9 cellular contexts compared by ENCODE assay signal in the genomic region with DNA sequence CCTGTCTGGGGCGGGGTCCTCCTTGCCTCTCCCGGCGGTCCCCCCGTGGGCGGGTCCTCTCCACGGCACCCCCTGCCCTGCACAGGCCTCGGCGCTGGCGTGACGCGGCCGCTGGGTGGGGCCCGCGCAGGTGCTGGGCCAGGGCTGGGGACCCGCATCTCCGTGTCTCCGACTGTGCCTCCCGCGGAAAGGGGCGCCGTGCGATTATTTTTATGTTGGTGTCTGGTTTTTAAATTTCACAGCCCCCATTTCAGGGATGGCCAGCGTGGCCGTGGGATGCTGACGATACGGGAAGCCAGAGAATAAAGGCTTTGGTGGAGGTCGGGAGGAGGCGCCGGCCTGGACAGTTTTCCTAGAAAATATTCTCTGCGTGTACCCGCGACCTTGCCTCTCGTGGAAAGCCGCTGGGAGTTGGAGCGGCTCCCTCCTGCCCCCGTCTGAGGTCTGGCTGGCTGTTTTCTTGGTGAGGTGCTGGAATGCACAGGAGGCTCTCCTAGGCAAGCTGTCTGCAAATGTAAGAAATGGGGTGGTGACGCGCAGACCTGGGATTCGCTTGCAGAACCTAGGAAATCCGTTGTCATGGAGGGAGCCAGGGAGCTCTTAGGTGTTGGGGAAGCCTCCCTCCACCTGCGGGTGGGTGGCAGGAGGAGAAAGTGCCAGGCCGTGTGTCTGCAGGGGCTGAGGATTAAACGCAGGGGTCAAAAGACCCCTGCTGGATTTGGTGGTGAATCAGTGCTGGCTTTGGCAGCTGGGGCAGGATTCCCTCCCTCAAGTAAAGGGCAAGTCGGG. TPM values are rescaled to one million over a fixed set of nuclear protein-coding genes. Genes with fewer than 3 reads are reported as not detected.
A peak's percentile ranks its signal among the peaks of the same experiment; 100 is the strongest.
DNase-seq lines count a peak whose midpoint lies in the region; ATAC-seq and TF ChIP-seq lines count a peak whose summit lies in the region.
"Had no signal": no experiment of that assay in that cellular context is flagged by ENCODE, and none has a peak within 500 bp of the region (broad histone marks: within the 10 kb centered on the region; RNA-seq: fewer than 3 reads in every experiment).

No MANE protein-coding gene starts in this region.

- peak; percentile 36 for DNase-seq in activated T-cell treated with anti-CD3 and anti-CD28 coated beads, Interleukin-2, amount 50 U/mL, for 24 hours
- no peak for DNase-seq in activated T-cell treated with anti-CD3 and anti-CD28 coated beads, Interleukin-2, amount 50 U/mL, for 1 hour
- DNase-seq in effector memory CD8-positive, alpha-beta T cell = no peak
- DNase-seq in tibial artery (no peak), SK-N-DZ (ENCODE audit: low spot score) (no peak)
- DNase-seq in activated CD4-positive, alpha-beta T cell treated with anti-CD3 and anti-CD28 coated beads, Interleukin-2, amount 50 U/mL, for 1 hour = no peak

- WGBS in mesodermal cell (ENCODE audit: insufficient coverage in 2 of 2), 2 experiments = 3 to 4% methylated on average over 38 to 41 of the region's 44 CpGs

- no peaks in the 10 kb centered on the region for H3K36me3 ChIP-seq in mesodermal cell (ENCODE audit: control insufficient read depth, insufficient read depth, low read length)
- no peaks in the 10 kb centered on the region for H3K36me3 ChIP-seq in tibial artery

- no peak for ATAC-seq in effector memory CD8-positive, alpha-beta T cell (replicated peaks)
- no peak for ATAC-seq in HG02678 (IDR thresholded peaks at IDR 0.05; ENCODE audit: unreplicated experiment)
- ATAC-seq: HCT116 had no signal

- H3K4me3 Mint-ChIP-seq in activated T-cell treated with anti-CD3 and anti-CD28 coated beads, Interleukin-2, amount 50 U/mL, for 24 hours = peak overlapping the region; percentile 59
- peak overlapping the region; percentile 31 to 74 for H3K4me3 Mint-ChIP-seq in effector memory CD8-positive, alpha-beta T cell

- H3K4me1 ChIP-seq in mesodermal cell (ENCODE audit: control insufficient read depth, insufficient read depth, low read length, poor library complexity, severe bottlenecking) (peaks cover 6% of the 10 kb centered on the region), tibial artery (peaks cover 0 to 18% (median 14%) of the 10 kb centered on the region in 4 donors)

- H3K4me1 Mint-ChIP-seq in activated T-cell treated with anti-CD3 and anti-CD28 coated beads, Interleukin-2, amount 50 U/mL, for 24 hours (ENCODE audit: low read depth) = peaks cover 5% of the 10 kb centered on the region
- H3K4me1 Mint-ChIP-seq in effector memory CD8-positive, alpha-beta T cell (ENCODE audit: low read depth in 2 of 2) = peaks cover 5 to 7% of the 10 kb centered on the region in 2 donors

- no peak overlapping the region for H3K27ac ChIP-seq in mesodermal cell (ENCODE audit: low read depth, low read length, severe bottlenecking)
- no peak overlapping the region for H3K27ac ChIP-seq in tibial artery

- H3K27ac Mint-ChIP-seq in activated T-cell treated with anti-CD3 and anti-CD28 coated beads, Interleukin-2, amount 50 U/mL, for 24 hours = no peak overlapping the region
- no peak overlapping the region for H3K27ac Mint-ChIP-seq in effector memory CD8-positive, alpha-beta T cell

- peaks cover 76% of the 10 kb centered on the region for H3K27me3 Mint-ChIP-seq in activated T-cell treated with anti-CD3 and anti-CD28 coated beads, Interleukin-2, amount 50 U/mL, for 24 hours
- H3K27me3 Mint-ChIP-seq in effector memory CD8-positive, alpha-beta T cell = peaks cover 44 to 87% of the 10 kb centered on the region in 2 donors

- H3K9me3 Mint-ChIP-seq in activated T-cell treated with anti-CD3 and anti-CD28 coated beads, Interleukin-2, amount 50 U/mL, for 24 hours = no peaks in the 10 kb centered on the region
- H3K9me3 Mint-ChIP-seq in effector memory CD8-positive, alpha-beta T cell = no peaks in the 10 kb centered on the region

- TF ChIP-seq CTCF in tibial artery (IDR thresholded peaks at IDR 0.05) = no peak

- peak overlapping the region; percentile 18 for H3K4me3 ChIP-seq in mesodermal cell (ENCODE audit: extremely low read depth, insufficient read depth, low read length, poor library complexity, severe bottlenecking)
- peak overlapping the region; percentile 22 to 50 for H3K4me3 ChIP-seq in tibial artery

- H3K27me3 ChIP-seq in tibial artery = peaks cover 0 to 62% of the 10 kb centered on the region in 2 donors

- intact Hi-C loops in tibial artery (cut with DNase I; ENCODE audit: low total_unique reads) = no loop called here

- H3K9me3 ChIP-seq in mesodermal cell (ENCODE audit: control insufficient read depth, low read length) (no peaks in the 10 kb centered on the region), tibial artery (no peaks in the 10 kb centered on the region)

- H3K36me3 Mint-ChIP-seq in activated T-cell treated with anti-CD3 and anti-CD28 coated beads, Interleukin-2, amount 50 U/mL, for 24 hours (ENCODE audit: low read depth) = no peaks in the 10 kb centered on the region
- H3K36me3 Mint-ChIP-seq in effector memory CD8-positive, alpha-beta T cell (ENCODE audit: insufficient read depth) = peaks cover 6% of the 10 kb centered on the region

RNA-seq across cellular contexts. Expression of a gene that starts 28.7 kb away (rescaled TPM):
- 0.11 TPM for polyA plus RNA-seq in mesodermal cell (2013, experiment 1 of 2)
- 0.15 TPM for polyA plus RNA-seq in mesodermal cell (2013, experiment 2 of 2)
- 0.45 and 0.66 TPM in 2 replicates for polyA plus RNA-seq in SK-N-DZ (2014; cell fraction: cytosol; rRNA removed)
- 1.7 and 3.9 TPM in 2 replicates for polyA plus RNA-seq in SK-N-DZ (2014; cell fraction: nucleus; rRNA removed)

RNA-seq across cellular contexts. Expression of a gene that starts 55.4 kb away (rescaled TPM):
- 47.7 TPM for polyA plus RNA-seq in mesodermal cell (2013, experiment 1 of 2)
- polyA plus RNA-seq in mesodermal cell (2013, experiment 2 of 2) = 49.0 TPM
- 75.9 and 116 TPM in 2 replicates for polyA plus RNA-seq in SK-N-DZ (2014; cell fraction: cytosol; rRNA removed)
- polyA plus RNA-seq in SK-N-DZ (2014; cell fraction: nucleus; rRNA removed) = 112 and 136 TPM in 2 replicates
